In the genomic region with DNA sequence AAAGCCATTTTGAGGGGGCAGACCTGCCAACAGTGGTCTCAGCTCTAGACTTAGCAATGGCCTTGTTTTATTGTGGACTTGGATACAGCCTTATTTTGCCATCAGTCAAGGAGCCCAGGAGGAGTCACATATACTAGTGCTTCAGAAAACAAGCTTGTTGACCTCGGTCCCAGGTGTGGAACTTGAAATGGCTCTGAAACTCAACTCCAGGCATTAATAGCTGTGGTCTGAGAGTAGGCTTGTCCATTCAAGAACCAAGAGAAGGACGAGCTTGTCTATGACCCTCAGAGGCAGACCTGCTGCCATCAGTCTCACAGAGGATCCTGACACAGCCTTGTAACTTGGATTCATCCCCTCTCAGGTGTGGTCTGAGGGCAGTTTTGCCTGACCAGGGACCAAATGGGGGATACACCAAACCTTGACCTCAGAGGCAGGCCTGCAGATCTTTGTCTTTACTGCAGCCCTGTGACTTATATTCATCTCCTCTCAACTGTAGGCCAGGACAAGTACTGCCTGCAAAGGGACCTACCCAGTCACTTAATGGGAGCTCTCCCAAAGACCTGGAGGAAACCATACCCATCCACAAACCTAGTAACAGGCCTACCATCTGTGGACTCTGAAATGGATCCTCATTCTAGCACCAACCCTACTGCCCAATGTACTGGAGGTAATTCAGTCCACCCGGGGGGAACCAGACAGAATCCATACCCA, we compare ENCODE assay signal across 1 cellular context.
TF ChIP-seq lines count a peak whose summit lies in the region.

No MANE protein-coding gene starts in this region.

TF ChIP-seq in WTC11, 78 proteins besides CTCF, POLR2A, EP300 and RAD21:
- TF ChIP-seq ZNF263 (CRISPR knock-in tag; IDR thresholded peaks at IDR 0.05; ENCODE audit: low read depth) (no peak), ESRRA (CRISPR knock-in tag; IDR thresholded peaks at IDR 0.05; ENCODE audit: borderline replicate concordance) (no peak)
- TF ChIP-seq, protein P1, sequence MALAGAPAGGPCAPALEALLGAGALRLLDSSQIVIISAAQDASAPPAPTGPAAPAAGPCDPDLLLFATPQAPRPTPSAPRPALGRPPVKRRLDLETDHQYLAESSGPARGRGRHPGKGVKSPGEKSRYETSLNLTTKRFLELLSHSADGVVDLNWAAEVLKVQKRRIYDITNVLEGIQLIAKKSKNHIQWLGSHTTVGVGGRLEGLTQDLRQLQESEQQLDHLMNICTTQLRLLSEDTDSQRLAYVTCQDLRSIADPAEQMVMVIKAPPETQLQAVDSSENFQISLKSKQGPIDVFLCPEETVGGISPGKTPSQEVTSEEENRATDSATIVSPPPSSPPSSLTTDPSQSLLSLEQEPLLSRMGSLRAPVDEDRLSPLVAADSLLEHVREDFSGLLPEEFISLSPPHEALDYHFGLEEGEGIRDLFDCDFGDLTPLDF (CRISPR knock-in tag; IDR thresholded peaks at IDR 0.05): no peak
TF ChIP-seq in WTC11: peak in this region for 0.
